Comparison of ENCODE assay signal across 38 cellular contexts in genomic region chr5:17691781-17692180, GRCh38. TPM values are rescaled to one million over a fixed set of nuclear protein-coding genes. Genes with fewer than 3 reads are reported as not detected.
"Had no signal": no experiment of that assay in that cellular context is flagged by ENCODE, and none has a peak within 500 bp of the region (broad histone marks: within the 10 kb centered on the region; RNA-seq: fewer than 3 reads in every experiment).

No MANE protein-coding gene starts in this region.

- H3K27me3 Mint-ChIP-seq: activated CD4-positive, alpha-beta memory T cell treated with anti-CD3 and anti-CD28 coated beads, Interleukin-2, amount 10 ng/mL, durations not matched to agents 7 days and 5 days; activated CD4-positive, alpha-beta T cell treated with anti-CD3 and anti-CD28 coated beads for 36 hours; activated CD4-positive, alpha-beta T cell treated with anti-CD3 and anti-CD28 coated beads, Interleukin-2, amount 10 ng/mL, durations not matched to agents 7 days and 5 days; activated CD8-positive, alpha-beta memory T cell treated with anti-CD3 and anti-CD28 coated beads, Interleukin-2, amount 10 ng/mL, durations not matched to agents 7 days and 5 days; activated naive CD4-positive, alpha-beta T cell treated with anti-CD3 and anti-CD28 coated beads, Interleukin-2, amount 10 ng/mL, durations not matched to agents 7 days and 5 days; activated naive CD4-positive, alpha-beta T cell treated with anti-CD3 and anti-CD28 coated beads, Interleukin-2, amount 50 U/mL, for 24 hours; activated naive CD8-positive, alpha-beta T cell; activated naive CD8-positive, alpha-beta T cell treated with anti-CD3 and anti-CD28 coated beads, Interleukin-2, amount 10 ng/mL, durations not matched to agents 7 days and 5 days; activated naive CD8-positive, alpha-beta T cell treated with anti-CD3 and anti-CD28 coated beads, Interleukin-2, amount 50 U/mL, for 24 hours; activated T-cell treated with anti-CD3 and anti-CD28 coated beads, Interleukin-2, amount 50 U/mL, for 24 hours had no signal

- H3K27me3 ChIP-seq: adrenal gland, body of pancreas, brain microvascular endothelial cell, breast epithelium had no signal

- H3K36me3 Mint-ChIP-seq: activated CD8-positive, alpha-beta memory T cell treated with anti-CD3 and anti-CD28 coated beads, Interleukin-2, amount 10 ng/mL, durations not matched to agents 7 days and 5 days; activated naive CD4-positive, alpha-beta T cell treated with anti-CD3 and anti-CD28 coated beads, Interleukin-2, amount 10 ng/mL, durations not matched to agents 7 days and 5 days; activated naive CD4-positive, alpha-beta T cell treated with anti-CD3 and anti-CD28 coated beads, Interleukin-2, amount 50 U/mL, for 24 hours; activated naive CD8-positive, alpha-beta T cell; activated naive CD8-positive, alpha-beta T cell treated with anti-CD3 and anti-CD28 coated beads, Interleukin-2, amount 10 ng/mL, durations not matched to agents 7 days and 5 days had no signal

- H3K4me3 Mint-ChIP-seq: activated B cell treated with CpG ODN at 0.5 μM for 24 hours; activated CD4-positive, alpha-beta memory T cell treated with anti-CD3 and anti-CD28 coated beads, Interleukin-2, amount 10 ng/mL, durations not matched to agents 7 days and 5 days; activated CD4-positive, alpha-beta T cell treated with anti-CD3 and anti-CD28 coated beads for 36 hours; activated CD4-positive, alpha-beta T cell treated with anti-CD3 and anti-CD28 coated beads, Interleukin-2, amount 10 ng/mL, durations not matched to agents 7 days and 5 days; activated CD8-positive, alpha-beta memory T cell treated with anti-CD3 and anti-CD28 coated beads, Interleukin-2, amount 10 ng/mL, durations not matched to agents 7 days and 5 days; activated CD8-positive, alpha-beta T cell treated with anti-CD3 and anti-CD28 coated beads, Interleukin-2, amount 10 ng/mL, durations not matched to agents 7 days and 5 days; activated naive CD4-positive, alpha-beta T cell treated with anti-CD3 and anti-CD28 coated beads, Interleukin-2, amount 10 ng/mL, durations not matched to agents 7 days and 5 days; activated naive CD4-positive, alpha-beta T cell treated with anti-CD3 and anti-CD28 coated beads, Interleukin-2, amount 50 U/mL, for 24 hours; activated naive CD8-positive, alpha-beta T cell; activated naive CD8-positive, alpha-beta T cell treated with anti-CD3 and anti-CD28 coated beads, Interleukin-2, amount 10 ng/mL, durations not matched to agents 7 days and 5 days; activated naive CD8-positive, alpha-beta T cell treated with anti-CD3 and anti-CD28 coated beads, Interleukin-2, amount 50 U/mL, for 24 hours; activated T-cell treated with anti-CD3 and anti-CD28 coated beads, Interleukin-2, amount 50 U/mL, for 24 hours; T-helper 1 cell treated with Interleukin-12 subunit alpha and Interleukin-12 subunit beta and Interleukin-4 antibody, amounts not matched to agents 30 μg/mL and 1 μg/mL, for 36 hours; T-helper 2 cell treated with Interferon-gamma antibody and Interleukin-4, amounts not matched to agents 5 μg/mL and 100 μg/mL, for 36 hours had no signal

- H3K4me3 ChIP-seq: adrenal gland, body of pancreas, breast epithelium had no signal

- H3K9me3 ChIP-seq: adrenal gland, body of pancreas, breast epithelium had no signal

- H3K27ac ChIP-seq: adrenal gland, body of pancreas, brain microvascular endothelial cell, breast epithelium, VCaP had no signal

- DNase-seq: activated B cell treated with CpG ODN at 0.5 μM for 24 hours; activated CD4-positive, alpha-beta memory T cell treated with anti-CD3 and anti-CD28 coated beads, Interleukin-2, amount 10 ng/mL, durations not matched to agents 7 days and 5 days; activated CD4-positive, alpha-beta T cell treated with anti-CD3 and anti-CD28 coated beads for 1 hour; activated CD4-positive, alpha-beta T cell treated with anti-CD3 and anti-CD28 coated beads for 36 hours; activated CD4-positive, alpha-beta T cell treated with anti-CD3 and anti-CD28 coated beads for 48 hours; activated CD4-positive, alpha-beta T cell treated with anti-CD3 and anti-CD28 coated beads, Interleukin-2, amount 10 ng/mL, durations not matched to agents 7 days and 5 days; activated CD4-positive, alpha-beta T cell treated with anti-CD3 and anti-CD28 coated beads, Interleukin-2, amount 50 U/mL, for 48 hours; activated CD8-positive, alpha-beta memory T cell treated with anti-CD3 and anti-CD28 coated beads for 24 hours; activated CD8-positive, alpha-beta memory T cell treated with anti-CD3 and anti-CD28 coated beads, Interleukin-2, amount 10 ng/mL, durations not matched to agents 7 days and 5 days; activated CD8-positive, alpha-beta memory T cell treated with anti-CD3 and anti-CD28 coated beads, Interleukin-2, amount 50 U/mL, for 48 hours; activated CD8-positive, alpha-beta T cell treated with anti-CD3 and anti-CD28 coated beads, Interleukin-2, amount 10 ng/mL, durations not matched to agents 7 days and 5 days; activated effector memory CD4-positive, alpha-beta T cell treated with Interleukin-2 at 50 U/mL for 16 hours; activated gamma-delta T cell; activated naive CD4-positive, alpha-beta T cell treated with anti-CD3 and anti-CD28 coated beads, Interleukin-2, amount 10 ng/mL, durations not matched to agents 7 days and 5 days; activated naive CD4-positive, alpha-beta T cell treated with Interleukin-2 at 50 U/mL for 16 hours; activated naive CD8-positive, alpha-beta T cell treated with anti-CD3 and anti-CD28 coated beads, Interleukin-2, amount 10 ng/mL, durations not matched to agents 7 days and 5 days; activated naive CD8-positive, alpha-beta T cell treated with anti-CD3 and anti-CD28 coated beads, Interleukin-2, amount 50 U/mL, for 24 hours; activated T-cell treated with anti-CD3 and anti-CD28 coated beads, Interleukin-2, amount 50 U/mL, for 24 hours; activated T-cell treated with anti-CD3 and anti-CD28 coated beads, Interleukin-2, amount 50 U/mL, for 48 hours; adrenal gland; amniotic stem cell; aorta; body of pancreas; brain microvascular endothelial cell; central memory CD4-positive, alpha-beta T cell; T-helper 1 cell; T-helper 2 cell; T-helper 9 cell had no signal

- H3K9me3 Mint-ChIP-seq: activated B cell treated with CpG ODN at 0.5 μM for 24 hours; activated naive CD4-positive, alpha-beta T cell treated with anti-CD3 and anti-CD28 coated beads, Interleukin-2, amount 50 U/mL, for 24 hours had no signal

- H3K4me1 ChIP-seq: adrenal gland, body of pancreas, breast epithelium had no signal

- H3K27ac Mint-ChIP-seq: activated B cell treated with CpG ODN at 0.5 μM for 24 hours; activated CD4-positive, alpha-beta memory T cell treated with anti-CD3 and anti-CD28 coated beads, Interleukin-2, amount 10 ng/mL, durations not matched to agents 7 days and 5 days; activated CD4-positive, alpha-beta T cell treated with anti-CD3 and anti-CD28 coated beads for 36 hours; activated CD4-positive, alpha-beta T cell treated with anti-CD3 and anti-CD28 coated beads, Interleukin-2, amount 10 ng/mL, durations not matched to agents 7 days and 5 days; activated CD8-positive, alpha-beta memory T cell treated with anti-CD3 and anti-CD28 coated beads, Interleukin-2, amount 10 ng/mL, durations not matched to agents 7 days and 5 days; activated CD8-positive, alpha-beta T cell treated with anti-CD3 and anti-CD28 coated beads, Interleukin-2, amount 10 ng/mL, durations not matched to agents 7 days and 5 days; activated naive CD4-positive, alpha-beta T cell treated with anti-CD3 and anti-CD28 coated beads, Interleukin-2, amount 10 ng/mL, durations not matched to agents 7 days and 5 days; activated naive CD4-positive, alpha-beta T cell treated with anti-CD3 and anti-CD28 coated beads, Interleukin-2, amount 50 U/mL, for 24 hours; activated naive CD8-positive, alpha-beta T cell; activated naive CD8-positive, alpha-beta T cell treated with anti-CD3 and anti-CD28 coated beads, Interleukin-2, amount 10 ng/mL, durations not matched to agents 7 days and 5 days; activated naive CD8-positive, alpha-beta T cell treated with anti-CD3 and anti-CD28 coated beads, Interleukin-2, amount 50 U/mL, for 24 hours; activated T-cell treated with anti-CD3 and anti-CD28 coated beads, Interleukin-2, amount 50 U/mL, for 24 hours; activated T-helper 2 cell treated with anti-CD3 and anti-CD28 coated beads, Interferon-gamma antibody, Interleukin-2, Interleukin-4, amounts not matched to agents 10 μg/mL and 5 μg/mL and 100 μg/mL, durations not matched to agents 14 hours and 24 hours and 36 hours; T-helper 1 cell treated with Interleukin-12 subunit alpha and Interleukin-12 subunit beta and Interleukin-4 antibody, amounts not matched to agents 30 μg/mL and 1 μg/mL, for 36 hours; T-helper 2 cell treated with Interferon-gamma antibody and Interleukin-4, amounts not matched to agents 5 μg/mL and 100 μg/mL, for 36 hours had no signal

- ATAC-seq: activated CD4-positive, alpha-beta T cell treated with anti-CD3 and anti-CD28 coated beads for 36 hours; activated CD8-positive, alpha-beta memory T cell treated with anti-CD3 and anti-CD28 coated beads, Interleukin-2, amount 10 ng/mL, durations not matched to agents 7 days and 5 days; activated CD8-positive, alpha-beta T cell treated with anti-CD3 and anti-CD28 coated beads, Interleukin-2, amount 10 ng/mL, durations not matched to agents 7 days and 5 days; activated naive CD8-positive, alpha-beta T cell treated with anti-CD3 and anti-CD28 coated beads, Interleukin-2, amount 50 U/mL, for 24 hours; body of pancreas had no signal

- H3K36me3 ChIP-seq: adrenal gland, brain microvascular endothelial cell, breast epithelium had no signal

- H3K4me1 Mint-ChIP-seq: activated B cell treated with CpG ODN at 0.5 μM for 24 hours; activated CD4-positive, alpha-beta memory T cell treated with anti-CD3 and anti-CD28 coated beads, Interleukin-2, amount 10 ng/mL, durations not matched to agents 7 days and 5 days; activated CD4-positive, alpha-beta T cell treated with anti-CD3 and anti-CD28 coated beads for 36 hours; activated CD4-positive, alpha-beta T cell treated with anti-CD3 and anti-CD28 coated beads, Interleukin-2, amount 10 ng/mL, durations not matched to agents 7 days and 5 days; activated CD8-positive, alpha-beta memory T cell treated with anti-CD3 and anti-CD28 coated beads, Interleukin-2, amount 10 ng/mL, durations not matched to agents 7 days and 5 days; activated naive CD4-positive, alpha-beta T cell treated with anti-CD3 and anti-CD28 coated beads, Interleukin-2, amount 10 ng/mL, durations not matched to agents 7 days and 5 days; activated naive CD4-positive, alpha-beta T cell treated with anti-CD3 and anti-CD28 coated beads, Interleukin-2, amount 50 U/mL, for 24 hours; activated naive CD8-positive, alpha-beta T cell treated with anti-CD3 and anti-CD28 coated beads, Interleukin-2, amount 10 ng/mL, durations not matched to agents 7 days and 5 days; activated naive CD8-positive, alpha-beta T cell treated with anti-CD3 and anti-CD28 coated beads, Interleukin-2, amount 50 U/mL, for 24 hours had no signal

RNA-seq across cellular contexts. Expression of gene TAF11L14, which starts 57.5 kb away (rescaled TPM):
- total RNA-seq: activated B cell treated with CpG ODN at 0.5 μM for 24 hours; activated CD4-positive, alpha-beta memory T cell treated with anti-CD3 and anti-CD28 coated beads, Interleukin-2, amount 10 ng/mL, durations not matched to agents 7 days and 5 days; activated CD4-positive, alpha-beta T cell treated with anti-CD3 and anti-CD28 coated beads for 36 hours; activated CD4-positive, alpha-beta T cell treated with anti-CD3 and anti-CD28 coated beads, Interleukin-2, amount 10 ng/mL, durations not matched to agents 7 days and 5 days; activated CD8-positive, alpha-beta memory T cell treated with anti-CD3 and anti-CD28 coated beads, Interleukin-2, amount 10 ng/mL, durations not matched to agents 7 days and 5 days; activated CD8-positive, alpha-beta T cell treated with anti-CD3 and anti-CD28 coated beads, Interleukin-2, amount 10 ng/mL, durations not matched to agents 7 days and 5 days; activated naive CD8-positive, alpha-beta T cell treated with anti-CD3 and anti-CD28 coated beads, Interleukin-2, amount 10 ng/mL, durations not matched to agents 7 days and 5 days; activated T-helper 2 cell treated with anti-CD3 and anti-CD28 coated beads, Interferon-gamma antibody, Interleukin-2, Interleukin-4, amounts not matched to agents 10 μg/mL and 5 μg/mL and 100 μg/mL, durations not matched to agents 14 hours and 24 hours and 36 hours; adrenal gland; aorta; body of pancreas; breast epithelium; cardiac septum; cerebellum had no signal
- polyA plus RNA-seq: adrenal gland, aorta had no signal

RNA-seq across cellular contexts. Expression of gene TAF11L13, which starts 59.9 kb away (rescaled TPM):
- total RNA-seq: activated B cell treated with CpG ODN at 0.5 μM for 24 hours; activated CD4-positive, alpha-beta memory T cell treated with anti-CD3 and anti-CD28 coated beads, Interleukin-2, amount 10 ng/mL, durations not matched to agents 7 days and 5 days; activated CD4-positive, alpha-beta T cell treated with anti-CD3 and anti-CD28 coated beads for 36 hours; activated CD4-positive, alpha-beta T cell treated with anti-CD3 and anti-CD28 coated beads, Interleukin-2, amount 10 ng/mL, durations not matched to agents 7 days and 5 days; activated CD8-positive, alpha-beta memory T cell treated with anti-CD3 and anti-CD28 coated beads, Interleukin-2, amount 10 ng/mL, durations not matched to agents 7 days and 5 days; activated CD8-positive, alpha-beta T cell treated with anti-CD3 and anti-CD28 coated beads, Interleukin-2, amount 10 ng/mL, durations not matched to agents 7 days and 5 days; activated naive CD8-positive, alpha-beta T cell treated with anti-CD3 and anti-CD28 coated beads, Interleukin-2, amount 10 ng/mL, durations not matched to agents 7 days and 5 days; activated T-helper 2 cell treated with anti-CD3 and anti-CD28 coated beads, Interferon-gamma antibody, Interleukin-2, Interleukin-4, amounts not matched to agents 10 μg/mL and 5 μg/mL and 100 μg/mL, durations not matched to agents 14 hours and 24 hours and 36 hours; adrenal gland; aorta; astrocyte; body of pancreas; breast epithelium; cardiac septum; cerebellum had no signal
- polyA plus RNA-seq: adrenal gland, aorta had no signal
